Comparison of ENCODE assay signal across 7 cellular contexts in the genomic region with DNA sequence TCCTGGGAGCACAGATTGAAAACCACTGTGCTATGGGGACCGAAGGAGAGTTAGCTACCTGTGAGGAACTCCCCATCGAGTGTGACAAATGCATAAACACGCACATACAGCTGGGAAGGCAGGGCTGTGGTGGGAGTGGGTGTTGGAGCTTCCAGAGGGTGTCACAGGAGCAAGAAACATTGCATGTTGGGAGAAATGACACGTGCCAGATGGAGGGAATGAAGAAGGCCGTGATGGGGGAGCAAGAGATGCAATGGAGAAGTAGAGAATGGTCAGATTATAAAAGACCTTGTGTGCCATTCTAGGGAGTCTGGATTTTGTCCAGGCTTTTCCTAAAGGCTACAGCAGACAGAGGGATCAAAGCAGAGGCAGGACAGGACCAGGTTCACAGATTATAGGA.
"Had no signal": no experiment of that assay in that cellular context is flagged by ENCODE, and none has a peak within 500 bp of the region (broad histone marks: within the 10 kb centered on the region; RNA-seq: fewer than 3 reads in every experiment).

No MANE protein-coding gene starts in this region.

- DNase-seq: H9, HCEC 1CT, KBM-7 had no signal

- H3K27ac Mint-ChIP-seq: GM23338, H9 had no signal

- H3K9ac ChIP-seq: KMS-11 had no signal

- H2AFZ ChIP-seq: GM23338 had no signal

- ATAC-seq: GM23338, HepG2 had no signal

- H3K4me2 ChIP-seq: GM23338, KMS-11 had no signal

- H3K9me3 Mint-ChIP-seq: GM23338, H9 had no signal

- H3K27ac ChIP-seq: HL-60, KMS-11 had no signal

- H3K4me3 ChIP-seq: GM23338 had no signal

- H3K4me3 Mint-ChIP-seq: GM23338, H9 had no signal
